Comparison of ENCODE assay signal across 11 cellular contexts in the genomic region with DNA sequence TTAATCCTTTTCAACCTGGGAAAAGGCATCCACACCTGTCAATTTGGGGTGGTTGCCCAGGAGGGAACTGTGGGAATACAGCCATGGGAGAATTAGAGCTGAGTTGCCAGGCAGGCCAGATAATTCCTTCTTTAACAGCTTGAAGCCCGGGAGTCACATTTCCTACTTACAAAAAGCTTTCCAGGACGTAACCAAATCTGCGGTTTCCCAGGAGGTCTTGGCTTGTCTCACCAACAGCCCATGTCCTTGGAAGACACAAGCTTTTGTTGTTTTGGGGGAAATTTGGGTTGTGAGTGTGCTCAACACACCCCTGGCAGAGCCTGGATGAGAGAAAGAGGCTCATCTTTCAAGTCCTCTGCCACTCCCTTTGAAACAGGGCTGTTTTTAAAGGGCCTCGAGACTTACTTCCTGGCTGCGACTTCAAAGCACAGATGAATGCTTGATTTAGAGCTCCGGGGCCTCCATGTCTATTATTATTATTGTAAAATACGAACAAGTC.
DNase-seq lines count a peak whose midpoint lies in the region; TF ChIP-seq lines count a peak whose summit lies in the region.
"Had no signal": no experiment of that assay in that cellular context is flagged by ENCODE, and none has a peak within 500 bp of the region (broad histone marks: within the 10 kb centered on the region; RNA-seq: fewer than 3 reads in every experiment).

No MANE protein-coding gene starts in this region.

- no peak overlapping the region for H3K27ac ChIP-seq in prostate gland
- no peak overlapping the region for H3K27ac ChIP-seq in CD8-positive, alpha-beta memory T cell (ENCODE audit: low read depth, low read length)
- no peak overlapping the region for H3K27ac ChIP-seq in ascending aorta

- H3K4me3 ChIP-seq in fibroblast of pulmonary artery (replicated peaks; ENCODE audit: low read depth, low read length) (no peak overlapping the region), prostate gland (no peak overlapping the region), ascending aorta (no peak overlapping the region)
- H3K4me3 ChIP-seq in CD8-positive, alpha-beta memory T cell (ENCODE audit: low read length) = no peak overlapping the region

- H3K4me1 Mint-ChIP-seq in CD8-positive, alpha-beta memory T cell = no peaks in the 10 kb centered on the region

- no peak for TF ChIP-seq CTCF in fibroblast of pulmonary artery (IDR thresholded peaks at IDR 0.05; ENCODE audit: low read length, missing control alignments)
- no peak for TF ChIP-seq CTCF in prostate gland (IDR thresholded peaks at IDR 0.05)
- TF ChIP-seq CTCF in ascending aorta (IDR thresholded peaks at IDR 0.05) = no peak

- H3K9me3 ChIP-seq in prostate gland (no peaks in the 10 kb centered on the region), ascending aorta (no peaks in the 10 kb centered on the region)
- no peaks in the 10 kb centered on the region for H3K9me3 ChIP-seq in CD8-positive, alpha-beta memory T cell (ENCODE audit: low read length)

- H3K36me3 ChIP-seq in prostate gland (no peaks in the 10 kb centered on the region), ascending aorta (no peaks in the 10 kb centered on the region)
- H3K36me3 ChIP-seq in CD8-positive, alpha-beta memory T cell (ENCODE audit: insufficient read depth, low read length) = no peaks in the 10 kb centered on the region

- H3K27me3 Mint-ChIP-seq in CD8-positive, alpha-beta memory T cell = no peaks in the 10 kb centered on the region

- in situ Hi-C loops in SK-MEL-5 (cut with HindIII; ENCODE audit: low pct_unique_long_range_greater_than_20kb, low sequenced_read_pairs) = no loop called here

- POLR2A ChIA-PET in CD8-positive, alpha-beta memory T cell (lab: Charles Lee) = no interaction called here

- peaks cover 6 to 8% (median 7%) of the 10 kb centered on the region in 5 donors for H3K9me3 Mint-ChIP-seq in CD8-positive, alpha-beta memory T cell

- no peaks in the 10 kb centered on the region for H3K4me1 ChIP-seq in prostate gland (replicated peaks)
- no peaks in the 10 kb centered on the region for H3K4me1 ChIP-seq in CD8-positive, alpha-beta memory T cell (ENCODE audit: insufficient read depth, low read length)
- H3K4me1 ChIP-seq in ascending aorta = no peaks in the 10 kb centered on the region

- H3K27ac Mint-ChIP-seq in CD8-positive, alpha-beta memory T cell = no peak overlapping the region

- no peak overlapping the region for H3K4me3 Mint-ChIP-seq in CD8-positive, alpha-beta memory T cell

- intact Hi-C loops in prostate gland (cut with DNase I) (loop anchor here (5.0 kb wide), 1 partner anchor 50 kb away; no protein-coding TSS in a partner anchor), ascending aorta (cut with DNase I) (no loop called here)

- 12% methylated on average over 7 of the region's 7 CpGs for WGBS in prostate gland

- peak; percentile 1 for DNase-seq in HCEC 1CT
- peak; percentile 24 for DNase-seq in SK-MEL-5 (ENCODE audit: low read depth, low spot score)
- DNase-seq in fibroblast of pulmonary artery (ENCODE audit: low read depth) = peak; percentile 16
- peak; percentile 15 for DNase-seq in prostate gland (ENCODE audit: low spot score)
- no peak for DNase-seq in CD8-positive, alpha-beta memory T cell
- DNase-seq in HPDE6-E6E7 (ENCODE audit: extremely low spot score) = no peak
- no peak for DNase-seq in ascending aorta (ENCODE audit: low spot score in 2 of 2)
- no peak for DNase-seq in NCI-H146 (lab: John Stamatoyannopoulos, UW)
- DNase-seq: midbrain, NCI-H2029, SIG-M5 had no signal

- CTCF ChIA-PET in CD8-positive, alpha-beta memory T cell (lab: Charles Lee) = no interaction called here

- TF ChIP-seq POLR2A in prostate gland (IDR thresholded peaks at IDR 0.05) = no peak

- H3K27me3 ChIP-seq in prostate gland (replicated peaks; ENCODE audit: insufficient read depth) (no peaks in the 10 kb centered on the region), ascending aorta (no peaks in the 10 kb centered on the region)
- H3K27me3 ChIP-seq in CD8-positive, alpha-beta memory T cell (ENCODE audit: insufficient read depth, low read length, poor library complexity, severe bottlenecking) = no peaks in the 10 kb centered on the region

- no peaks in the 10 kb centered on the region for H3K36me3 Mint-ChIP-seq in CD8-positive, alpha-beta memory T cell

Comparison
In these comparisons a context has a peak if more than half of its experiments do, and no peak if none do; other contexts are left out.
1. DNase-seq: peak in HCEC 1CT (single experiment), SK-MEL-5 (single experiment), fibroblast of pulmonary artery (single experiment) and prostate gland (single experiment); none in CD8-positive, alpha-beta memory T cell (0 of 5), HPDE6-E6E7 (single experiment), ascending aorta (0 of 2) and NCI-H146 (single experiment).